12 cellular contexts compared by ENCODE assay signal in the genomic region with DNA sequence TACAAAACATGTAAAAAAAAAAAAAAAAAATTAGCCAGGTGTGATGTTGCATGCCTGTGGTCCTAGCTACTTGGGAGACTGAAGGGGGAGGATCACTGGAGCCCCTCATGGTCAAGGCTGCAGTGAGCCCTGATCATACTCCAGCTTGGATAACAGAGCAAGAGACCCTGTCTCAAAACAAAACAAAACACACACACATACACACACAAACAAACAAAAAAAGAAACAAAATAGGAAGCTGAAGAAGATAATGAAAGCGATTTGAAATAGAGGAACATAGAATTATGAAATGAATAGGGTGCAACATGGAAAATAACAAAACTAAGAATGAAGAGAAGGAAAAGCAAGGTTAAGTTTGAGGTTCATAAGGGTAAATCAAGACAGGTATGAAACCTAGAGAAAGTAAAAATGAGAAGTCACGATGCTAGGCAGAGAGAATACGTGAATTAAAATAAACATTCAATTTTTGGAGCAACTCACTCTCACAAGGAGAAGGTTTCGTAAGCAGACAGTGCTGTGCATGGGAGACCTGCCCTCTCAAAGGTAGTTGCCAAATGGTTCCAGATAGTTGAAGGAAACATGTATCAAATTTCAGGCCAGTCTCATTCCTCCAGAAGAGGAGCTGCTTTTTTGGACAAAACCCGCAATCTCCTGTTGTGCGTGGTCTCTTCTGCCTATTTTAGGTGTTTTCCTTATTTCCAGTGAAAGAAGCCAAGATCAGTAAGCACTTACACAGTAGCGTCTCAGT.
DNase-seq lines count a peak whose midpoint lies in the region; ATAC-seq and TF ChIP-seq lines count a peak whose summit lies in the region.
"Had no signal": no experiment of that assay in that cellular context is flagged by ENCODE, and none has a peak within 500 bp of the region (broad histone marks: within the 10 kb centered on the region; RNA-seq: fewer than 3 reads in every experiment).

No MANE protein-coding gene starts in this region.

- H3K36me3 Mint-ChIP-seq in T-helper 2 cell treated with Interferon-gamma antibody and Interleukin-4, amounts not matched to agents 5 μg/mL and 100 μg/mL, for 36 hours (ENCODE audit: low read depth): peaks cover 33% of the 10 kb centered on the region

- no peaks in the 10 kb centered on the region for H3K27me3 ChIP-seq in rectal smooth muscle tissue (ENCODE audit: control insufficient read depth, insufficient read depth, low read length)
- H3K27me3 ChIP-seq in WERI-Rb-1 (ENCODE audit: insufficient read depth, low read depth, severe bottlenecking): no peaks in the 10 kb centered on the region

- TF ChIP-seq CTCF in choroid plexus epithelial cell (conservative IDR thresholded peaks at IDR 0.05; ENCODE audit: low read depth, low read length): no peak
- no peak for TF ChIP-seq CTCF in WERI-Rb-1 (IDR thresholded peaks at IDR 0.05; ENCODE audit: low read depth, low read length)

- peak overlapping the region; percentile 3 for H3K27ac Mint-ChIP-seq in T-helper 2 cell treated with Interferon-gamma antibody and Interleukin-4, amounts not matched to agents 5 μg/mL and 100 μg/mL, for 36 hours

- no peak overlapping the region for H3K9ac ChIP-seq in rectal smooth muscle tissue (ENCODE audit: low read length)

- no peaks in the 10 kb centered on the region for H3K9me3 Mint-ChIP-seq in T-helper 2 cell treated with Interferon-gamma antibody and Interleukin-4, amounts not matched to agents 5 μg/mL and 100 μg/mL, for 36 hours
- H3K9me3 Mint-ChIP-seq: activated T-helper 2 cell treated with anti-CD3 and anti-CD28 coated beads, Interferon-gamma antibody, Interleukin-2, Interleukin-4, amounts not matched to agents 10 μg/mL and 5 μg/mL and 100 μg/mL, durations not matched to agents 14 hours and 24 hours and 36 hours had no signal

- DNase-seq in T-helper 2 cell treated with Interferon-gamma antibody and Interleukin-4, amounts not matched to agents 5 μg/mL and 100 μg/mL, for 36 hours (ENCODE audit: low spot score): no peak
- no peak for DNase-seq in T-helper 2 cell
- DNase-seq in NOMO-1 (lab: John Stamatoyannopoulos, UW; ENCODE audit: unreplicated experiment in 2 of 2): peak; percentile 27 to 69
- peak; percentile 49 for DNase-seq in choroid plexus epithelial cell (ENCODE audit: low read depth)
- no peak for DNase-seq in WERI-Rb-1
- no peak for DNase-seq in GM19238 (ENCODE audit: insufficient read length, low spot score)
- DNase-seq: cortex of kidney, glutamatergic neuron had no signal

- H3K4me3 ChIP-seq in choroid plexus epithelial cell (ENCODE audit: low read depth, low read length) (no peak overlapping the region), rectal smooth muscle tissue (ENCODE audit: low read length) (peak overlapping the region; percentile 15), WERI-Rb-1 (ENCODE audit: low read depth, low read length) (no peak overlapping the region)
- H3K4me3 ChIP-seq: skin epidermis had no signal

- peaks cover 12% of the 10 kb centered on the region for H3K4me1 ChIP-seq in rectal smooth muscle tissue (ENCODE audit: control insufficient read depth, insufficient read depth, low read length)

- H3K27me3 Mint-ChIP-seq in T-helper 2 cell treated with Interferon-gamma antibody and Interleukin-4, amounts not matched to agents 5 μg/mL and 100 μg/mL, for 36 hours (ENCODE audit: low read depth): no peaks in the 10 kb centered on the region

- no peaks in the 10 kb centered on the region for H3K9me3 ChIP-seq in WERI-Rb-1 (ENCODE audit: severe bottlenecking)

- peaks cover 54% of the 10 kb centered on the region for H3K4me1 Mint-ChIP-seq in T-helper 2 cell treated with Interferon-gamma antibody and Interleukin-4, amounts not matched to agents 5 μg/mL and 100 μg/mL, for 36 hours (ENCODE audit: low read depth)

- H3K27ac ChIP-seq in rectal smooth muscle tissue (ENCODE audit: low read depth, low read length) (no peak overlapping the region), WERI-Rb-1 (no peak overlapping the region)
- H3K27ac ChIP-seq: skin epidermis had no signal

- no peak for ATAC-seq in GM18909 (IDR thresholded peaks at IDR 0.05; ENCODE audit: poor library complexity, unreplicated experiment)

- H3K4me3 Mint-ChIP-seq in T-helper 2 cell treated with Interferon-gamma antibody and Interleukin-4, amounts not matched to agents 5 μg/mL and 100 μg/mL, for 36 hours: peak overlapping the region; percentile 31

- peaks cover 11% of the 10 kb centered on the region for H3K36me3 ChIP-seq in rectal smooth muscle tissue (ENCODE audit: control insufficient read depth, insufficient read depth, low read length)
- H3K36me3 ChIP-seq in WERI-Rb-1: peaks cover 37% of the 10 kb centered on the region

Comparison
In these comparisons a context has a peak if more than half of its experiments do, and no peak if none do; other contexts are left out.
1. DNase-seq: peak in NOMO-1 (2 of 2) and choroid plexus epithelial cell (single experiment); none in T-helper 2 cell treated with Interferon-gamma antibody and Interleukin-4, amounts not matched to agents 5 μg/mL and 100 μg/mL, for 36 hours (single experiment), T-helper 2 cell (0 of 5), WERI-Rb-1 (single experiment) and GM19238 (single experiment).